9 cellular contexts compared by ENCODE assay signal in genomic region chr6:145904878-145905277, GRCh38. TPM values are rescaled to one million over a fixed set of nuclear protein-coding genes. Genes with fewer than 3 reads are reported as not detected.
A peak's percentile ranks its signal among the peaks of the same experiment; 100 is the strongest.
DNase-seq lines count a peak whose midpoint lies in the region; ATAC-seq and TF ChIP-seq lines count a peak whose summit lies in the region.
"Had no signal": no experiment of that assay in that cellular context is flagged by ENCODE, and none has a peak within 500 bp of the region (broad histone marks: within the 10 kb centered on the region; RNA-seq: fewer than 3 reads in every experiment).

No MANE protein-coding gene starts in this region.

- no peaks in the 10 kb centered on the region for H3K4me1 ChIP-seq in vagina

- H3K27ac ChIP-seq in HL-60 (replicated peaks) (no peak overlapping the region), vagina (no peak overlapping the region)
- H3K27ac ChIP-seq: upper lobe of left lung had no signal

- intact Hi-C loops in vagina (cut with DNase I), result no loop called here

- TF ChIP-seq POLR2A in vagina (IDR thresholded peaks at IDR 0.05), result no peak

- ATAC-seq in GM19467 (IDR thresholded peaks at IDR 0.05; ENCODE audit: unreplicated experiment), result peak; percentile 47

- H3K9me3 ChIP-seq in vagina, result no peaks in the 10 kb centered on the region
- H3K9me3 ChIP-seq: upper lobe of left lung had no signal

- H3K27me3 ChIP-seq in HL-60 (ENCODE audit: insufficient read depth, poor library complexity, severe bottlenecking) (no peaks in the 10 kb centered on the region), vagina (no peaks in the 10 kb centered on the region)
- H3K27me3 ChIP-seq: upper lobe of left lung had no signal

- TF ChIP-seq CTCF in HL-60 (IDR thresholded peaks at IDR 0.05; ENCODE audit: insufficient read depth, low read length) (no peak), vagina (IDR thresholded peaks at IDR 0.05) (no peak)

- peaks cover 0 to 21% of the 10 kb centered on the region in 2 donors for H3K36me3 ChIP-seq in vagina

- H3K4me3 ChIP-seq in HL-60 (replicated peaks; ENCODE audit: insufficient read depth, low read length), result no peak overlapping the region
- H3K4me3 ChIP-seq in vagina, result no peak overlapping the region
- H3K4me3 ChIP-seq: upper lobe of left lung had no signal

- DNase-seq in DMS 273 (lab: John Stamatoyannopoulos, UW; ENCODE audit: unreplicated experiment) (peak; percentile 68), HL-60 (ENCODE audit: low read depth in 1 of 2, low spot score in 1 of 2) (peak; percentile 44 to 48), cerebellar cortex (ENCODE audit: low spot score) (peak; percentile 76), vagina (ENCODE audit: extremely low spot score in 2 of 2) (no peak), COLO829 (ENCODE audit: low spot score) (no peak), occipital lobe (lab: John Stamatoyannopoulos, UW) (no peak), AG08395 (ENCODE audit: low spot score) (no peak)
- DNase-seq: upper lobe of left lung had no signal

RNA-seq across cellular contexts. Expression of gene SHPRH, which starts 59.3 kb away (rescaled TPM):
- total RNA-seq in vagina, result 36.1 TPM
- 100 TPM for total RNA-seq in occipital lobe

Comparison
In these comparisons a context has a peak if more than half of its experiments do, and no peak if none do; other contexts are left out.
1. DNase-seq: peak in DMS 273 (single experiment), HL-60 (2 of 2) and cerebellar cortex (single experiment); none in vagina (0 of 2), COLO829 (single experiment), occipital lobe (single experiment) and AG08395 (single experiment).